ENCODE assay signal across 8 cellular contexts in genomic region chr10:19788075-19788686, GRCh38. TPM values are rescaled to one million over a fixed set of nuclear protein-coding genes. Genes with fewer than 3 reads are reported as not detected.
DNase-seq lines count a peak whose midpoint lies in the region; ATAC-seq, FAIRE-seq and TF ChIP-seq lines count a peak whose summit lies in the region.

No MANE protein-coding gene starts in this region.

- peak; percentile 60 for FAIRE-seq in islet of Langerhans (lab: Jason Lieb, UNC)

- no peak overlapping the region for H3K4me3 ChIP-seq in adipocyte (ENCODE audit: low read length)

- TF ChIP-seq CTCF in type B pancreatic cell (conservative IDR thresholded peaks at IDR 0.05): peak; percentile 88

- no peaks in the 10 kb centered on the region for H3K9me3 ChIP-seq in adipocyte (ENCODE audit: control insufficient read depth, low read length)

- no peaks in the 10 kb centered on the region for H3K9me3 Mint-ChIP-seq in type B pancreatic cell

- H3K27ac Mint-ChIP-seq in type B pancreatic cell: no peak overlapping the region

- no peaks in the 10 kb centered on the region for H3K36me3 Mint-ChIP-seq in type B pancreatic cell

- no peaks in the 10 kb centered on the region for H3K27me3 Mint-ChIP-seq in type B pancreatic cell

- DNase-seq in ELR (ENCODE audit: low read depth) (peak; percentile 43), M059J (ENCODE audit: low read depth) (peak; percentile 19), adipocyte (ENCODE audit: low read depth) (peak; percentile 66), type B pancreatic cell (ENCODE audit: extremely low spot score, unreplicated experiment) (no peak)

- no peaks in the 10 kb centered on the region for H3K27me3 ChIP-seq in adipocyte (replicated peaks; ENCODE audit: control insufficient read depth, insufficient read depth, low read length)

- H3K4me1 Mint-ChIP-seq in type B pancreatic cell (ENCODE audit: unreplicated experiment): no peaks in the 10 kb centered on the region

- H3K4me1 ChIP-seq in adipocyte (ENCODE audit: control insufficient read depth, insufficient read depth, low read length): no peaks in the 10 kb centered on the region

- H3K9ac ChIP-seq in adipocyte (ENCODE audit: low read length): peak overlapping the region; percentile 41

- H3K36me3 ChIP-seq in adipocyte (ENCODE audit: control insufficient read depth, insufficient read depth, low read length, severe bottlenecking): no peaks in the 10 kb centered on the region

- ATAC-seq in GM21360 (IDR thresholded peaks at IDR 0.05; ENCODE audit: unreplicated experiment): peak; percentile 83
- no peak for ATAC-seq in GM21786 (IDR thresholded peaks at IDR 0.05; ENCODE audit: unreplicated experiment)
- no peak for ATAC-seq in esophagus mucosa

- peak overlapping the region; percentile 1 for H3K4me3 Mint-ChIP-seq in type B pancreatic cell

RNA-seq across cellular contexts. Expression of gene PLXDC2, which starts 28.1 kb away (rescaled TPM):
- 2.8 and 3.3 TPM in 2 replicates for total RNA-seq in M059J (2014; rRNA removed; shearing (Covaris generic))
- 79.2 and 83.4 TPM in 2 replicates for total RNA-seq in type B pancreatic cell (ENCODE audit: low replicate concordance)
- 24.3 TPM for total RNA-seq in esophagus mucosa
